ENCODE assay signal across 8 cellular contexts in genomic region chr12:116916714-116917114, GRCh38. TPM values are rescaled to one million over a fixed set of nuclear protein-coding genes. Genes with fewer than 3 reads are reported as not detected.
A peak's percentile ranks its signal among the peaks of the same experiment; 100 is the strongest.
DNase-seq lines count a peak whose midpoint lies in the region; ATAC-seq and TF ChIP-seq lines count a peak whose summit lies in the region.

No MANE protein-coding gene starts in this region.

- DNase-seq in EH (ENCODE audit: low read depth) = peak; percentile 65
- peak; percentile 80 for DNase-seq in HPDE6-E6E7 (ENCODE audit: extremely low spot score)
- peak in 1 of 3 donors; percentile 5 for DNase-seq in T-helper 17 cell
- no peak for DNase-seq in chondrocyte (ENCODE audit: low spot score)
- peak; percentile 85 for DNase-seq in osteoblast (ENCODE audit: insufficient read length, low spot score, missing footprints)
- no peak for DNase-seq in aorta
- DNase-seq in A673 (ENCODE audit: low spot score) = no peak

- ATAC-seq in GM21381 (IDR thresholded peaks at IDR 0.05; ENCODE audit: unreplicated experiment) = peak; percentile 95
- ATAC-seq in T-helper 17 cell = peak; percentile 90
- no peak for ATAC-seq in aorta (ENCODE audit: low FRiP score)

- no peak overlapping the region for H3K4me3 ChIP-seq in osteoblast (ENCODE audit: insufficient read depth, low read length)
- no peak overlapping the region for H3K4me3 ChIP-seq in aorta (ENCODE audit: low read length in 2 of 2)
- H3K4me3 ChIP-seq in A673 (ENCODE audit: low read depth, low read length, poor library complexity, severe bottlenecking) = no peak overlapping the region

- peaks cover 85% of the 10 kb centered on the region for H3K79me2 ChIP-seq in osteoblast (ENCODE audit: insufficient read depth, low read length)

- H3K4me2 ChIP-seq in osteoblast (ENCODE audit: insufficient read depth, low read length) = peak overlapping the region; percentile 3

- H3K4me1 Mint-ChIP-seq in T-helper 17 cell (peaks cover 28% of the 10 kb centered on the region), chondrocyte (ENCODE audit: low read depth) (peaks cover 63% of the 10 kb centered on the region)

- H3K36me3 Mint-ChIP-seq in T-helper 17 cell (ENCODE audit: low read depth) (peaks cover 2% of the 10 kb centered on the region), chondrocyte (ENCODE audit: low read depth) (peaks cover 3% of the 10 kb centered on the region)

- H3K27ac Mint-ChIP-seq in T-helper 17 cell = peak overlapping the region; percentile 72
- peak overlapping the region; percentile 24 for H3K27ac Mint-ChIP-seq in chondrocyte (ENCODE audit: unreplicated experiment)

- H3K9me3 Mint-ChIP-seq in chondrocyte (ENCODE audit: low read depth) = peaks cover 6% of the 10 kb centered on the region

- 78 to 83% methylated on average over 5 of the region's 5 CpGs for WGBS in aorta, 2 donors

- H3K27ac ChIP-seq in osteoblast (ENCODE audit: low read depth, low read length) = peak overlapping the region; percentile 5
- no peak overlapping the region for H3K27ac ChIP-seq in aorta (ENCODE audit: low read depth in 1 of 2, low read length in 2 of 2)
- H3K27ac ChIP-seq in A673 (ENCODE audit: low read depth, low read length, poor library complexity, severe bottlenecking) = no peak overlapping the region

- H3K27me3 Mint-ChIP-seq in T-helper 17 cell (no peaks in the 10 kb centered on the region), chondrocyte (ENCODE audit: low read depth) (no peaks in the 10 kb centered on the region)

- POLR2A ChIA-PET in A673 (lab: Charles Lee; ENCODE audit: low non-redundant PET) = interaction anchor here (0.6 kb wide), 1 partner anchor 259 kb away, joined by 6 read pairs; no protein-coding TSS in a partner anchor

- H2AFZ ChIP-seq in osteoblast (ENCODE audit: low read length) = no peak overlapping the region

- BruUV-seq in A673 (replicated peaks; lab: Mats Ljungman, UMichigan) = no TSS peak

- H3K36me3 ChIP-seq in osteoblast (ENCODE audit: insufficient read depth, low read length) (peaks cover 3% of the 10 kb centered on the region), aorta (ENCODE audit: control insufficient read depth in 1 of 2, insufficient read depth in 2 of 2, low read length in 1 of 2) (no peaks in the 10 kb centered on the region), A673 (ENCODE audit: insufficient read depth, low read length, poor library complexity, severe bottlenecking) (peaks cover 3% of the 10 kb centered on the region)

- peak overlapping the region; percentile 54 for H3K4me3 Mint-ChIP-seq in T-helper 17 cell
- no peak overlapping the region for H3K4me3 Mint-ChIP-seq in chondrocyte (ENCODE audit: unreplicated experiment)

- H3K27me3 ChIP-seq in osteoblast (ENCODE audit: insufficient read depth, low read length) = no peaks in the 10 kb centered on the region
- H3K27me3 ChIP-seq in aorta (ENCODE audit: control insufficient read depth in 1 of 2, insufficient read depth in 2 of 2, low read length in 1 of 2) = no peaks in the 10 kb centered on the region
- no peaks in the 10 kb centered on the region for H3K27me3 ChIP-seq in A673 (replicated peaks; ENCODE audit: insufficient read depth, low read depth, low read length, poor library complexity)

- H4K20me1 ChIP-seq in osteoblast (ENCODE audit: insufficient read depth, low read length) = peaks cover 63% of the 10 kb centered on the region

- H3K4me1 ChIP-seq in osteoblast (ENCODE audit: insufficient read depth, low read length) (peaks cover 16% of the 10 kb centered on the region), aorta (ENCODE audit: control insufficient read depth in 1 of 2, insufficient read depth in 2 of 2, low read length in 2 of 2) (peaks cover 1 to 9% of the 10 kb centered on the region in 2 donors), A673 (ENCODE audit: insufficient read depth, low read length, poor library complexity, severe bottlenecking) (peaks cover 34% of the 10 kb centered on the region)

- intact Hi-C loops in aorta (cut with DNase I) = no loop called here
- intact Hi-C loops in A673 (cut with micrococcal nuclease; ENCODE audit: unreplicated experiment) = no loop called here

- TF ChIP-seq CTCF in chondrocyte (IDR thresholded peaks at IDR 0.05) (no peak), osteoblast (IDR thresholded peaks at IDR 0.05; ENCODE audit: extremely low read depth, low read depth, low read length) (peak; percentile 29), A673 (conservative IDR thresholded peaks at IDR 0.05; ENCODE audit: low read depth, low read length) (no peak)

- H3K9me3 ChIP-seq in T-helper 17 cell (ENCODE audit: control insufficient read depth, low read length, poor library complexity, severe bottlenecking) (no peaks in the 10 kb centered on the region), osteoblast (ENCODE audit: low read depth, low read length) (no peaks in the 10 kb centered on the region), aorta (ENCODE audit: control insufficient read depth, low read length) (no peaks in the 10 kb centered on the region), A673 (ENCODE audit: low read depth, low read length, poor library complexity, severe bottlenecking) (no peaks in the 10 kb centered on the region)

- CTCF ChIA-PET in A673 (lab: Charles Lee) = no interaction called here

RNA-seq across cellular contexts. Expression of gene FBXW8, which starts 6.0 kb away (rescaled TPM):
- total RNA-seq in T-helper 17 cell (1 to 10 TPM; 8.6 to 8.7 TPM), chondrocyte (30.3 to 33.7 TPM (median 30.8 TPM) in 3 replicates), osteoblast (27.4 and 27.5 TPM in 2 replicates), aorta (10 to 100 TPM; 13.9 to 18.7 TPM), A673 (2021) (14.8 and 17.0 TPM in 2 replicates)
- 1 to 10 TPM; 2.3 to 3.2 TPM for polyA plus RNA-seq in aorta

RNA-seq across cellular contexts. Expression of gene HRK, which starts 35.5 kb away (rescaled TPM):
- total RNA-seq in T-helper 17 cell (under 1 TPM in 1 of 2 donors, not detected in 1; 0.30 TPM), chondrocyte (0.31 to 0.80 TPM (median 0.49 TPM) in 3 replicates), osteoblast (under 0.01 and 0.59 TPM in 2 replicates), aorta (under 1 TPM; 0.06 TPM), A673 (2021) (0.17 and 0.37 TPM in 2 replicates)
- polyA plus RNA-seq in aorta = under 1 TPM in 1 of 2 donors, not detected in 1; 0.25 TPM

Comparison
In these comparisons a context has a peak if more than half of its experiments do, and no peak if none do; other contexts are left out.
1. DNase-seq: peak in EH (single experiment), HPDE6-E6E7 (single experiment) and osteoblast (single experiment); none in chondrocyte (single experiment), aorta (0 of 2) and A673 (single experiment).